In genomic region chr10:72334832-72335393, GRCh38 we compare ENCODE assay signal across 8 cellular contexts. TPM values are rescaled to one million over a fixed set of nuclear protein-coding genes. Genes with fewer than 3 reads are reported as not detected.
DNase-seq lines count a peak whose midpoint lies in the region; ATAC-seq and TF ChIP-seq lines count a peak whose summit lies in the region.

No MANE protein-coding gene starts in this region.

- H3K4ac ChIP-seq in neuronal stem cell (ENCODE audit: low read length), result no peak overlapping the region

- peak overlapping the region; percentile 95 for H2AK5ac ChIP-seq in neuronal stem cell (ENCODE audit: low read depth, low read length)

- H2BK12ac ChIP-seq in neuronal stem cell (ENCODE audit: low read length), result peak overlapping the region; percentile 96

- H3K18ac ChIP-seq in neuronal stem cell (ENCODE audit: low read length), result peak overlapping the region; percentile 97

- H2AFZ ChIP-seq in fibroblast of lung (ENCODE audit: low read length), result no peak overlapping the region
- peak overlapping the region; percentile 68 for H2AFZ ChIP-seq in neuronal stem cell (ENCODE audit: low read length)

- H4K8ac ChIP-seq in neuronal stem cell (ENCODE audit: low read depth, low read length), result peak overlapping the region; percentile 19

- TF ChIP-seq CTCF in GM12872 (IDR thresholded peaks at IDR 0.05; ENCODE audit: insufficient read depth, low read depth, low read length) (peak; percentile 58), fibroblast of lung (conservative IDR thresholded peaks at IDR 0.05 in 1 of 2, IDR thresholded peaks at IDR 0.05 in 1 of 2; ENCODE audit: low read depth in 1 of 2, low read length in 2 of 2) (peak in 1 of 2 donors; percentile 47)

- H3K27me3 ChIP-seq in fibroblast of lung (ENCODE audit: control insufficient read depth, insufficient read depth, low read length) (no peaks in the 10 kb centered on the region), neuronal stem cell (ENCODE audit: control insufficient read depth in 3 of 3, insufficient read depth in 3 of 3, low read depth in 1 of 3, low read length in 3 of 3) (no peaks in the 10 kb centered on the region), thymus (ENCODE audit: control insufficient read depth, insufficient read depth) (no peaks in the 10 kb centered on the region)

- peak overlapping the region; percentile 90 for H2BK15ac ChIP-seq in neuronal stem cell (ENCODE audit: low read length)

- peak; percentile 52 for ATAC-seq in HG02571 (IDR thresholded peaks at IDR 0.05; ENCODE audit: unreplicated experiment)

- H3K9me3 ChIP-seq in fibroblast of lung (ENCODE audit: control insufficient read depth, insufficient read depth, low read depth, low read length), result no peaks in the 10 kb centered on the region
- no peaks in the 10 kb centered on the region for H3K9me3 ChIP-seq in neuronal stem cell (replicated peaks in 1 of 2; ENCODE audit: control insufficient read depth in 2 of 2, insufficient read depth in 1 of 2, low read depth in 1 of 2, low read length in 2 of 2)
- no peaks in the 10 kb centered on the region for H3K9me3 ChIP-seq in thymus (ENCODE audit: control insufficient read depth)

- WGBS in neuronal stem cell (ENCODE audit: extremely low coverage in 2 of 2, insufficient read length in 2 of 2, insufficient replicate concordance in 1 of 2), 2 donors, result no CpG with 5 or more reads among the region's 15 CpGs
- WGBS in thymus, result 3% methylated on average over 15 of the region's 15 CpGs

- H3K27ac ChIP-seq in fibroblast of lung (ENCODE audit: insufficient read depth, low read length) (peak overlapping the region; percentile 83), neuronal stem cell (replicated peaks; ENCODE audit: low read length) (peak overlapping the region; percentile 59), thymus (ENCODE audit: low read depth) (peak overlapping the region; percentile 93)

- H3K79me2 ChIP-seq in fibroblast of lung (ENCODE audit: control insufficient read depth, insufficient read depth, low read length), result no peaks in the 10 kb centered on the region

- H3K79me1 ChIP-seq in neuronal stem cell (ENCODE audit: low read depth, low read length), result no peaks in the 10 kb centered on the region

- H3K36me3 ChIP-seq in fibroblast of lung (ENCODE audit: control insufficient read depth, insufficient read depth, low read length) (peaks cover 18% of the 10 kb centered on the region), neuronal stem cell (replicated peaks in 1 of 2; ENCODE audit: control insufficient read depth in 2 of 2, insufficient read depth in 2 of 2, low read length in 2 of 2) (peaks cover 21 to 58% of the 10 kb centered on the region in 2 donors), thymus (ENCODE audit: control insufficient read depth, insufficient read depth) (peaks cover 12% of the 10 kb centered on the region)

- H3K9ac ChIP-seq in fibroblast of lung (ENCODE audit: insufficient read depth, low read length), result peak overlapping the region; percentile 56
- H3K9ac ChIP-seq in neuronal stem cell (ENCODE audit: low read depth, low read length, poor library complexity), result peak overlapping the region; percentile 38

- H2BK120ac ChIP-seq in neuronal stem cell (ENCODE audit: low read depth, low read length), result peak overlapping the region; percentile 88

- H4K91ac ChIP-seq in neuronal stem cell (ENCODE audit: low read depth, low read length, poor library complexity), result peak overlapping the region; percentile 65

- H3K14ac ChIP-seq in neuronal stem cell (ENCODE audit: low read length), result no peak overlapping the region

- peak overlapping the region; percentile 48 for H3K23ac ChIP-seq in neuronal stem cell (ENCODE audit: low read depth, low read length, poor library complexity)

- H4K20me1 ChIP-seq in fibroblast of lung (ENCODE audit: control insufficient read depth, extremely low read depth, insufficient read depth, low read length), result no peaks in the 10 kb centered on the region

- peak; percentile 66 for DNase-seq in NCI-H69 (lab: John Stamatoyannopoulos, UW)
- peak; percentile 49 for DNase-seq in activated T-cell treated with anti-CD3 and anti-CD28 coated beads for 4 hours
- peak; percentile 96 to 100 for DNase-seq in fibroblast of lung (ENCODE audit: low read depth in 2 of 2)
- DNase-seq in neuronal stem cell (ENCODE audit: low spot score), result no peak
- no peak for DNase-seq in NCI-H524 treated with DMSO at 0.1 percent for 48 hours (lab: John Stamatoyannopoulos, UW)

- peak overlapping the region; percentile 19 for H3K4me2 ChIP-seq in fibroblast of lung (ENCODE audit: extremely low read depth, insufficient read depth, low read length)
- H3K4me2 ChIP-seq in neuronal stem cell (ENCODE audit: insufficient read depth, low read length, poor library complexity, severe bottlenecking), result no peak overlapping the region

- H2BK5ac ChIP-seq in neuronal stem cell (ENCODE audit: low read length), result peak overlapping the region; percentile 93

- H3K4me1 ChIP-seq in fibroblast of lung (ENCODE audit: control insufficient read depth, extremely low read depth, insufficient read depth, low read length) (peaks cover 36% of the 10 kb centered on the region), neuronal stem cell (ENCODE audit: control insufficient read depth in 2 of 2, insufficient read depth in 1 of 2, low read depth in 1 of 2, low read length in 2 of 2) (peaks cover 40 to 49% of the 10 kb centered on the region in 2 donors), thymus (ENCODE audit: control insufficient read depth, insufficient read depth, low read length) (peaks cover 56% of the 10 kb centered on the region)

- H3K4me3 ChIP-seq in fibroblast of lung (replicated peaks in 1 of 4; ENCODE audit: control extremely low read depth in 1 of 4, insufficient read depth in 1 of 4, low read depth in 3 of 4, low read length in 4 of 4) (no peak overlapping the region), neuronal stem cell (ENCODE audit: low read length in 2 of 2) (peak overlapping the region in 1 of 2 donors; percentile 23), thymus (ENCODE audit: low read length) (peak overlapping the region; percentile 45)

RNA-seq across cellular contexts. Expression of gene DNAJB12, which starts 19.8 kb away (rescaled TPM):
- total RNA-seq in fibroblast of lung, result 20.5 and 26.3 TPM in 2 replicates
- polyA plus RNA-seq in fibroblast of lung (16.0 and 17.2 TPM in 2 replicates), thymus (14.6 TPM)
- 28.0 and 28.7 TPM in 2 replicates for polyA plus RNA-seq in fibroblast of lung (2012)
- 36.0 and 54.5 TPM in 2 replicates for polyA minus RNA-seq in fibroblast of lung (ENCODE audit: low replicate concordance)
- 10.8 TPM for polyA plus RNA-seq in neuronal stem cell (2013, experiment 1 of 2)
- 10.2 TPM for polyA plus RNA-seq in neuronal stem cell (2013, experiment 2 of 2)

Comparison
In these comparisons a context has a peak if more than half of its experiments do, and no peak if none do; other contexts are left out.
1. DNase-seq: peak in NCI-H69 (single experiment), activated T-cell treated with anti-CD3 and anti-CD28 coated beads for 4 hours (single experiment) and fibroblast of lung (2 of 2); none in neuronal stem cell (single experiment) and NCI-H524 treated with DMSO at 0.1 percent for 48 hours (single experiment).
2. Peak in every context shown above with its lines, with median percentiles within 50 percentile points of each other: H3K27ac ChIP-seq.